In the genomic region with DNA sequence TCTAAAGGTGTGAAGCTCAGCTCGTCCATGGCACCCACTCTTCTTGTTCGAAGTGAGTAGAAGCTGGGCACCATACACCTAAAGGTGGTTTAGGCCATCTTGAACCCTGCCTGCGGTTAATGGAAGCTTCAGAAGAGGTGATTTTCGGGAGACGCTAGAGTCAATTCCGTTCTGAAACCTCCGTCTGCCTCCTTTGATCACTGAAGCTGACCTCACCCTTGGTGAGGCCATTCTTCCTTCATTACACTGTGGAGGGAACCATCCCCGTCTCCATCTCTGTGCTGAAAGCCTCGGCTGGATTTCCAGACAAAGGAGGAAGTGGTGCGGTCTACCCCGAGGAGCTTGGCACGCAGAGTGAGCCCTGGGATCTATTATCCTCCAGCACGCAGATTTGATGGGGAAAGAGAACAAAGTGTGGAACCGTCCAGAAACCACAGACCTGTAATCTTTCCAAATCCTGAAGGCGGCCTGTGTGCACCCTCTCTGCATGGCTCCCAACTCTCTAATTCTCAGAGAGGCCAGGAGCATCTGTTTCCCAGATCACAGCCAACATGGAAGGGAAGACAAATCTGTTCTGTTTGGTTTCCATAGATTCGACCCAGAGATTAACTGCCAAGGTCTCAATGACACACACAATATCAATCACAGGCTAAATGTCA, we compare ENCODE assay signal across 14 cellular contexts. TPM values are rescaled to one million over a fixed set of nuclear protein-coding genes. Genes with fewer than 3 reads are reported as not detected.
A peak's percentile ranks its signal among the peaks of the same experiment; 100 is the strongest.
DNase-seq lines count a peak whose midpoint lies in the region; ATAC-seq and TF ChIP-seq lines count a peak whose summit lies in the region.
"Had no signal": no experiment of that assay in that cellular context is flagged by ENCODE, and none has a peak within 500 bp of the region (broad histone marks: within the 10 kb centered on the region; RNA-seq: fewer than 3 reads in every experiment).

No MANE protein-coding gene starts in this region.

- peaks cover 10% of the 10 kb centered on the region for H3K4me1 Mint-ChIP-seq in Caco-2 (ENCODE audit: low read depth, unreplicated experiment)
- peaks cover 13% of the 10 kb centered on the region for H3K4me1 Mint-ChIP-seq in activated CD4-positive, alpha-beta T cell treated with anti-CD3 and anti-CD28 coated beads, Interleukin-2, amount 10 ng/mL, durations not matched to agents 7 days and 5 days

- H3K9ac ChIP-seq in IMR-90 (ENCODE audit: low read depth, low read length): no peak overlapping the region

- H3K9me1 ChIP-seq in IMR-90 (ENCODE audit: insufficient read depth, low read length): no peaks in the 10 kb centered on the region; the same call in 1 of the 2 replicates

- DNase-seq in AG08396 (ENCODE audit: low spot score) (peak; percentile 30), IMR-90 (peak; percentile 11), amniotic epithelial cell (ENCODE audit: low read depth) (peak; percentile 52), left lung (no peak), Caco-2 (no peak)
- DNase-seq in activated CD4-positive, alpha-beta T cell treated with anti-CD3 and anti-CD28 coated beads, Interleukin-2, amount 10 ng/mL, durations not matched to agents 7 days and 5 days: no peak
- no peak for DNase-seq in activated CD8-positive, alpha-beta memory T cell treated with anti-CD3 and anti-CD28 coated beads for 24 hours
- DNase-seq: activated CD4-positive, alpha-beta memory T cell treated with anti-CD3 and anti-CD28 coated beads for 36 hours; activated naive CD8-positive, alpha-beta T cell treated with anti-CD3 and anti-CD28 coated beads, Interleukin-2, amount 10 ng/mL, durations not matched to agents 7 days and 5 days; endodermal cell had no signal

- no peaks in the 10 kb centered on the region for H3K79me1 ChIP-seq in IMR-90 (ENCODE audit: low read depth in 1 of 2, low read length in 2 of 2)

- in situ Hi-C loops in IMR-90 (cut with MboI; ENCODE audit: low sequenced_read_pairs): no loop called here

- ATAC-seq in IMR-90 (ENCODE audit: low read depth) (no peak), left lung (peak; percentile 69), HG02798 (IDR thresholded peaks at IDR 0.05; ENCODE audit: poor library complexity, unreplicated experiment) (no peak)
- ATAC-seq: left lobe of liver had no signal

- WGBS in IMR-90 (ENCODE audit: extremely low coverage in 2 of 2, insufficient read length in 1 of 2), 2 experiments: 79% methylated on average over 2 of the region's 16 CpGs; no CpG with 5 or more reads in 1 of the 2 experiments

- TF ChIP-seq CTCF in IMR-90 (conservative IDR thresholded peaks at IDR 0.05; ENCODE audit: low read depth, low read length) (no peak), left lung (IDR thresholded peaks at IDR 0.05) (no peak), Caco-2 (IDR thresholded peaks at IDR 0.05; ENCODE audit: insufficient read depth in 1 of 2, low read depth in 1 of 2, low read length in 1 of 2, severe bottlenecking in 1 of 2, unreplicated experiment in 1 of 2) (no peak)

- peaks cover 3% of the 10 kb centered on the region for H3K4me1 ChIP-seq in IMR-90 (ENCODE audit: control insufficient read depth, insufficient read depth, low read length)
- H3K4me1 ChIP-seq in left lung: no peaks in the 10 kb centered on the region
- H3K4me1 ChIP-seq in Caco-2: no peaks in the 10 kb centered on the region
- H3K4me1 ChIP-seq: prostate gland had no signal

- H3K4me3 ChIP-seq in IMR-90 (ENCODE audit: insufficient read depth, low read depth, low read length) (no peak overlapping the region), left lung (no peak overlapping the region), Caco-2 (ENCODE audit: low read depth, low read length) (no peak overlapping the region)
- H3K4me3 ChIP-seq: prostate gland, SK-N-MC had no signal

- H2BK120ac ChIP-seq in IMR-90 (ENCODE audit: low read depth, low read length): no peak overlapping the region

- H2BK5ac ChIP-seq in IMR-90 (ENCODE audit: low read depth, low read length, poor library complexity, severe bottlenecking): no peak overlapping the region

- H3K4ac ChIP-seq in IMR-90 (ENCODE audit: low read depth, low read length): no peak overlapping the region

- no peak for TF ChIP-seq POLR2A in IMR-90 (IDR thresholded peaks at IDR 0.05; ENCODE audit: low read depth, low read length)

- no peak for TF ChIP-seq RAD21 in IMR-90 (IDR thresholded peaks at IDR 0.05; ENCODE audit: low read length)

- H3K36me3 Mint-ChIP-seq in Caco-2 (ENCODE audit: insufficient read depth, unreplicated experiment): no peaks in the 10 kb centered on the region
- H3K36me3 Mint-ChIP-seq in activated CD4-positive, alpha-beta T cell treated with anti-CD3 and anti-CD28 coated beads, Interleukin-2, amount 10 ng/mL, durations not matched to agents 7 days and 5 days (ENCODE audit: low read depth): no peaks in the 10 kb centered on the region
- H3K36me3 Mint-ChIP-seq: activated CD4-positive, alpha-beta memory T cell treated with anti-CD3 and anti-CD28 coated beads for 36 hours; activated naive CD8-positive, alpha-beta T cell treated with anti-CD3 and anti-CD28 coated beads, Interleukin-2, amount 10 ng/mL, durations not matched to agents 7 days and 5 days had no signal

- H2BK20ac ChIP-seq in IMR-90 (ENCODE audit: low read depth, low read length): no peak overlapping the region

- POLR2A ChIA-PET in IMR-90 (lab: Charles Lee; ENCODE audit: unreplicated experiment) (no interaction called here), Caco-2 (lab: Charles Lee) (no interaction called here)
- POLR2A ChIA-PET in activated CD4-positive, alpha-beta T cell treated with anti-CD3 and anti-CD28 coated beads, Interleukin-2, amount 10 ng/mL, durations not matched to agents 7 days and 5 days (lab: Charles Lee): no interaction called here

- H4K5ac ChIP-seq in IMR-90 (ENCODE audit: low read depth, low read length): no peak overlapping the region

- H3K9me3 Mint-ChIP-seq in Caco-2 (ENCODE audit: unreplicated experiment): no peaks in the 10 kb centered on the region
- peaks cover 2% of the 10 kb centered on the region for H3K9me3 Mint-ChIP-seq in activated CD4-positive, alpha-beta T cell treated with anti-CD3 and anti-CD28 coated beads, Interleukin-2, amount 10 ng/mL, durations not matched to agents 7 days and 5 days
- H3K9me3 Mint-ChIP-seq: activated naive CD8-positive, alpha-beta T cell treated with anti-CD3 and anti-CD28 coated beads, Interleukin-2, amount 10 ng/mL, durations not matched to agents 7 days and 5 days had no signal

- no peak overlapping the region for H3K56ac ChIP-seq in IMR-90 (ENCODE audit: extremely low read depth, insufficient read depth, low read length)

- H3K36me3 ChIP-seq in IMR-90 (ENCODE audit: control insufficient read depth, insufficient read depth, low read length) (no peaks in the 10 kb centered on the region), left lung (no peaks in the 10 kb centered on the region), Caco-2 (ENCODE audit: control insufficient read depth, insufficient read depth, low read length) (no peaks in the 10 kb centered on the region)
- H3K36me3 ChIP-seq: prostate gland had no signal

- no peaks in the 10 kb centered on the region for H3K27me3 ChIP-seq in IMR-90 (ENCODE audit: control insufficient read depth, insufficient read depth, low read length)
- H3K27me3 ChIP-seq in left lung: no peaks in the 10 kb centered on the region
- no peaks in the 10 kb centered on the region for H3K27me3 ChIP-seq in Caco-2 (replicated peaks; ENCODE audit: control insufficient read depth, insufficient read depth, low read length)

- H3K9me3 ChIP-seq in IMR-90 (ENCODE audit: control insufficient read depth, insufficient read depth, low read length) (no peaks in the 10 kb centered on the region), left lung (no peaks in the 10 kb centered on the region), Caco-2 (no peaks in the 10 kb centered on the region)
- H3K9me3 ChIP-seq: prostate gland had no signal

- H3K27ac ChIP-seq in IMR-90 (ENCODE audit: insufficient read depth, low read length) (no peak overlapping the region), left lung (no peak overlapping the region)
- H3K27ac ChIP-seq: prostate gland, SK-N-MC had no signal

- no peak overlapping the region for H4K8ac ChIP-seq in IMR-90 (ENCODE audit: low read depth in 2 of 2, low read length in 2 of 2)

- H3K4me2 ChIP-seq in IMR-90 (ENCODE audit: low read depth, low read length): no peak overlapping the region

- intact Hi-C loops in IMR-90 (cut with micrococcal nuclease) (no loop called here), left lung (cut with DNase I) (no loop called here), Caco-2 (cut with micrococcal nuclease; ENCODE audit: unreplicated experiment) (no loop called here)

- peak overlapping the region; percentile 19 for H2AFZ ChIP-seq in IMR-90 (replicated peaks; ENCODE audit: low read length, poor library complexity)

- H3K27me3 Mint-ChIP-seq in Caco-2 (ENCODE audit: insufficient read depth, unreplicated experiment): no peaks in the 10 kb centered on the region
- H3K27me3 Mint-ChIP-seq in activated CD4-positive, alpha-beta T cell treated with anti-CD3 and anti-CD28 coated beads, Interleukin-2, amount 10 ng/mL, durations not matched to agents 7 days and 5 days: no peaks in the 10 kb centered on the region
- H3K27me3 Mint-ChIP-seq: activated CD4-positive, alpha-beta memory T cell treated with anti-CD3 and anti-CD28 coated beads for 36 hours; activated naive CD8-positive, alpha-beta T cell treated with anti-CD3 and anti-CD28 coated beads, Interleukin-2, amount 10 ng/mL, durations not matched to agents 7 days and 5 days had no signal

- no peak overlapping the region for H2AK9ac ChIP-seq in IMR-90 (replicated peaks; ENCODE audit: low read depth, low read length, poor library complexity)

- CTCF ChIA-PET in IMR-90 (lab: Yijun Ruan, JAX): no interaction called here
- CTCF ChIA-PET in Caco-2 (lab: Charles Lee): interaction anchor here (0.5 kb wide), 1 partner anchor 37 kb away, joined by 4 read pairs; no protein-coding TSS in a partner anchor
- CTCF ChIA-PET in activated CD4-positive, alpha-beta T cell treated with anti-CD3 and anti-CD28 coated beads, Interleukin-2, amount 10 ng/mL, durations not matched to agents 7 days and 5 days (lab: Charles Lee): interaction anchor here (0.8 kb wide), 1 partner anchor 169 kb away, joined by 3 read pairs; no protein-coding TSS in a partner anchor

- BruUV-seq in IMR-90 (replicated peaks; lab: Mats Ljungman, UMichigan) (no TSS peak), Caco-2 (replicated peaks; lab: Mats Ljungman, UMichigan) (no TSS peak)

- H2BK15ac ChIP-seq in IMR-90 (ENCODE audit: low read depth, low read length): no peak overlapping the region

- H3K4me3 Mint-ChIP-seq in Caco-2 (ENCODE audit: unreplicated experiment): no peak overlapping the region
- H3K4me3 Mint-ChIP-seq in activated CD4-positive, alpha-beta T cell treated with anti-CD3 and anti-CD28 coated beads, Interleukin-2, amount 10 ng/mL, durations not matched to agents 7 days and 5 days: no peak overlapping the region
- H3K4me3 Mint-ChIP-seq: activated CD4-positive, alpha-beta memory T cell treated with anti-CD3 and anti-CD28 coated beads for 36 hours; activated naive CD8-positive, alpha-beta T cell treated with anti-CD3 and anti-CD28 coated beads, Interleukin-2, amount 10 ng/mL, durations not matched to agents 7 days and 5 days; endodermal cell had no signal

- no peak overlapping the region for H2AK5ac ChIP-seq in IMR-90 (ENCODE audit: low read depth, low read length)

- no peak overlapping the region for H4K91ac ChIP-seq in IMR-90 (ENCODE audit: insufficient read depth, low read depth, low read length)

- no peak overlapping the region for H3K14ac ChIP-seq in IMR-90 (replicated peaks; ENCODE audit: low read depth, low read length)

- H3K23ac ChIP-seq in IMR-90 (ENCODE audit: low read depth, low read length): no peak overlapping the region

- dilution Hi-C loops in IMR-90 (cut with HindIII; ENCODE audit: low sequenced_read_pairs, unreplicated experiment): no loop called here

- H3K18ac ChIP-seq in IMR-90 (ENCODE audit: low read depth, low read length): no peak overlapping the region

- H4K20me1 ChIP-seq in IMR-90 (ENCODE audit: insufficient read depth, low read length): no peaks in the 10 kb centered on the region

- no peak overlapping the region for H3K27ac Mint-ChIP-seq in Caco-2 (ENCODE audit: unreplicated experiment)
- H3K27ac Mint-ChIP-seq in activated CD4-positive, alpha-beta T cell treated with anti-CD3 and anti-CD28 coated beads, Interleukin-2, amount 10 ng/mL, durations not matched to agents 7 days and 5 days: no peak overlapping the region
- H3K27ac Mint-ChIP-seq: activated CD4-positive, alpha-beta memory T cell treated with anti-CD3 and anti-CD28 coated beads for 36 hours; activated naive CD8-positive, alpha-beta T cell treated with anti-CD3 and anti-CD28 coated beads, Interleukin-2, amount 10 ng/mL, durations not matched to agents 7 days and 5 days; endodermal cell had no signal

RNA-seq across cellular contexts. Expression of a gene that starts 49.1 kb away (rescaled TPM):
- total RNA-seq in IMR-90 (2012; rRNA removed): 28.7 and 34.2 TPM in 2 replicates
- polyA plus RNA-seq in IMR-90 (2012; rRNA removed): 8.6 and 10.1 TPM in 2 replicates
- polyA plus RNA-seq in IMR-90 (2012; cell fraction: cytosol; rRNA removed): 3.7 and 5.3 TPM in 2 replicates
- polyA plus RNA-seq in IMR-90 (2012; cell fraction: nucleus; rRNA removed; ENCODE audit: low replicate concordance): 2.2 and 12.3 TPM in 2 replicates
- 10 to 100 TPM; 18.7 to 22.4 TPM for total RNA-seq in left lung
- 25.2 and 26.9 TPM in 2 replicates for total RNA-seq in Caco-2 (2022)
- total RNA-seq in activated CD4-positive, alpha-beta T cell treated with anti-CD3 and anti-CD28 coated beads, Interleukin-2, amount 10 ng/mL, durations not matched to agents 7 days and 5 days: 10 to 100 TPM; 12.9 to 13.3 TPM

Comparison
In these comparisons a context has a peak if more than half of its experiments do, and no peak if none do; other contexts are left out.
1. DNase-seq: peak in AG08396 (single experiment), IMR-90 (single experiment) and amniotic epithelial cell (single experiment); none in left lung (0 of 2), Caco-2 (0 of 2), activated CD4-positive, alpha-beta T cell treated with anti-CD3 and anti-CD28 coated beads, Interleukin-2, amount 10 ng/mL, durations not matched to agents 7 days and 5 days (single experiment) and activated CD8-positive, alpha-beta memory T cell treated with anti-CD3 and anti-CD28 coated beads for 24 hours (single experiment).